Comparison of ENCODE assay signal across 11 cellular contexts in genomic region chr3:152283492-152284381, GRCh38. TPM values are rescaled to one million over a fixed set of nuclear protein-coding genes. Genes with fewer than 3 reads are reported as not detected.
DNase-seq lines count a peak whose midpoint lies in the region; ATAC-seq, FAIRE-seq and TF ChIP-seq lines count a peak whose summit lies in the region.
"Had no signal": no experiment of that assay in that cellular context is flagged by ENCODE, and none has a peak within 500 bp of the region (broad histone marks: within the 10 kb centered on the region; RNA-seq: fewer than 3 reads in every experiment).

No MANE protein-coding gene starts in this region.

- H3K4me3 ChIP-seq in bronchial epithelial cell (ENCODE audit: low read depth, low read length): no peak overlapping the region
- no peak overlapping the region for H3K4me3 ChIP-seq in neural progenitor cell

- H3K9me3 ChIP-seq in neural progenitor cell (ENCODE audit: low read depth): no peaks in the 10 kb centered on the region

- no peak for FAIRE-seq in bronchial epithelial cell (lab: Jason Lieb, UNC)
- FAIRE-seq: endothelial cell of umbilical vein had no signal

- peaks cover 11% of the 10 kb centered on the region for H3K4me1 ChIP-seq in neural progenitor cell

- TF ChIP-seq CTCF in bronchial epithelial cell (IDR thresholded peaks at IDR 0.05; ENCODE audit: insufficient read depth, low read length, severe bottlenecking): no peak
- TF ChIP-seq CTCF in neural progenitor cell (IDR thresholded peaks at IDR 0.05): no peak
- no peak for TF ChIP-seq CTCF in GM10266 (IDR thresholded peaks at IDR 0.05; ENCODE audit: control insufficient read depth, insufficient read depth, low read depth, missing control alignments)

- peak overlapping the region; percentile 12 to 83 (median 28) for H3K4me3 Mint-ChIP-seq in IgD-negative memory B cell
- no peak overlapping the region for H3K4me3 Mint-ChIP-seq in neural progenitor cell

- no peak overlapping the region for H3K27ac ChIP-seq in neural progenitor cell

- peak overlapping the region; percentile 5 to 90 (median 15) for H3K27ac Mint-ChIP-seq in IgD-negative memory B cell
- H3K27ac Mint-ChIP-seq in neural progenitor cell: no peak overlapping the region

- H3K9ac ChIP-seq in neural progenitor cell: no peak overlapping the region

- intact Hi-C loops in sciatic nerve (cut with DNase I): no loop called here

- ATAC-seq in sciatic nerve: peak; percentile 11

- peaks cover 3% of the 10 kb centered on the region for H3K36me3 Mint-ChIP-seq in IgD-negative memory B cell
- H3K36me3 Mint-ChIP-seq in neural progenitor cell: peaks cover 3% of the 10 kb centered on the region

- H2AFZ ChIP-seq in neural progenitor cell (replicated peaks): no peak overlapping the region

- H3K9me3 Mint-ChIP-seq in IgD-negative memory B cell (no peaks in the 10 kb centered on the region), neural progenitor cell (no peaks in the 10 kb centered on the region)

- H3K36me3 ChIP-seq in bronchial epithelial cell (ENCODE audit: control insufficient read depth, insufficient read depth, low read length): no peaks in the 10 kb centered on the region
- no peaks in the 10 kb centered on the region for H3K36me3 ChIP-seq in neural progenitor cell

- H3K27me3 Mint-ChIP-seq in IgD-negative memory B cell (no peaks in the 10 kb centered on the region), neural progenitor cell (ENCODE audit: insufficient read depth, low read depth) (no peaks in the 10 kb centered on the region)

- DNase-seq in DMS53 (lab: John Stamatoyannopoulos, UW) (peak; percentile 31), DMS53 treated with DMSO at 0.1 percent for 48 hours (lab: John Stamatoyannopoulos, UW; ENCODE audit: unreplicated experiment) (no peak), bronchial epithelial cell (ENCODE audit: low read depth) (peak; percentile 25), sciatic nerve (ENCODE audit: low spot score) (no peak), neural progenitor cell (ENCODE audit: low spot score) (no peak), midbrain (lab: John Stamatoyannopoulos, UW) (no peak), GM10266 (ENCODE audit: extremely low spot score) (no peak)
- DNase-seq: activated CD4-positive, alpha-beta T cell treated with anti-CD3 and anti-CD28 coated beads for 1 hour; NCI-H2171 treated with DMSO at 0.1 percent for 48 hours had no signal

- H3F3A ChIP-seq in neural progenitor cell (ENCODE audit: low read depth): no peaks in the 10 kb centered on the region

- H3K27me3 ChIP-seq in bronchial epithelial cell (ENCODE audit: control insufficient read depth, insufficient read depth, low read length) (no peaks in the 10 kb centered on the region), neural progenitor cell (no peaks in the 10 kb centered on the region)

- H3K4me1 Mint-ChIP-seq in IgD-negative memory B cell: peaks cover 64 to 73% (median 65%) of the 10 kb centered on the region in 3 donors
- H3K4me1 Mint-ChIP-seq in neural progenitor cell: peaks cover 25% of the 10 kb centered on the region

- H3K79me2 ChIP-seq in neural progenitor cell (ENCODE audit: low read depth): peaks cover 9% of the 10 kb centered on the region

- H4K20me1 ChIP-seq in neural progenitor cell (ENCODE audit: low read depth): no peaks in the 10 kb centered on the region

- no peak overlapping the region for H3K4me2 ChIP-seq in neural progenitor cell

RNA-seq across cellular contexts. Expression of gene MBNL1, which starts 15.0 kb away (rescaled TPM):
- polyA plus RNA-seq in IgD-negative memory B cell: 200 TPM
- 54.8 and 79.5 TPM in 2 replicates for total RNA-seq in bronchial epithelial cell
- total RNA-seq in sciatic nerve: 215 TPM
- 9.8 and 14.7 TPM in 2 replicates for total RNA-seq in neural progenitor cell (ENCODE audit: low replicate concordance)

Comparison
In these comparisons a context has a peak if more than half of its experiments do, and no peak if none do; other contexts are left out.
1. DNase-seq: peak in DMS53 (single experiment) and bronchial epithelial cell (single experiment); none in DMS53 treated with DMSO at 0.1 percent for 48 hours (single experiment), sciatic nerve (single experiment), neural progenitor cell (single experiment), midbrain (single experiment) and GM10266 (single experiment).